23 cellular contexts compared by ENCODE assay signal in genomic region chr5:127294829-127295228, GRCh38. TPM values are rescaled to one million over a fixed set of nuclear protein-coding genes. Genes with fewer than 3 reads are reported as not detected.
"Had no signal": no experiment of that assay in that cellular context is flagged by ENCODE, and none has a peak within 500 bp of the region (broad histone marks: within the 10 kb centered on the region; RNA-seq: fewer than 3 reads in every experiment).

No MANE protein-coding gene starts in this region.

- H3K36me3 ChIP-seq: colonic mucosa, gastroesophageal sphincter, left ventricle myocardium inferior, lower lobe of right lung, neutrophil, right atrium auricular region, sigmoid colon, thoracic aorta, transverse colon had no signal

- H3K9me3 ChIP-seq: colonic mucosa, gastroesophageal sphincter, left ventricle myocardium inferior, lower lobe of right lung, neutrophil, right atrium auricular region, sigmoid colon, thoracic aorta, transverse colon had no signal

- H3K4me2 ChIP-seq: smooth muscle cell had no signal

- DNase-seq: colonic mucosa; dermis blood vessel endothelial cell; effector CD8-positive, alpha-beta T cell; glutamatergic neuron; immature natural killer cell; kidney; left cardiac atrium; left ventricle myocardium inferior; lower lobe of right lung; mesenchymal stem cell; naive thymus-derived CD4-positive, alpha-beta T cell; sigmoid colon; stimulated activated CD4-positive, alpha-beta T cell treated with anti-CD3 and anti-CD28 coated beads, Interleukin-4, amount 100 ng/mL, for 1 hour; stimulated activated CD8-positive, alpha-beta memory T cell treated with anti-CD3 and anti-CD28 coated beads, Interleukin-4, amount 100 ng/mL, for 48 hours; stimulated activated naive CD8-positive, alpha-beta T cell treated with anti-CD3 and anti-CD28 coated beads, Interleukin-15, Interleukin-2, amounts not matched to agents 100 U/mL and 50 U/mL, for 24 hours; transverse colon had no signal

- H3K4me1 ChIP-seq: colonic mucosa, lower lobe of right lung had no signal

- ATAC-seq: esophagus mucosa; gastroesophageal sphincter; left cardiac atrium; lower lobe of right lung; naive thymus-derived CD4-positive, alpha-beta T cell; stimulated activated effector memory CD8-positive, alpha-beta T cell treated with anti-CD3 and anti-CD28 coated beads, Interleukin-12 subunit alpha, Interleukin-12 subunit beta, amount 100 ng/mL, for 72 hours; stimulated activated naive CD8-positive, alpha-beta T cell treated with anti-CD3 and anti-CD28 coated beads, Interleukin-15, Interleukin-2, amounts not matched to agents 100 U/mL and 50 U/mL, for 24 hours had no signal

- H3K27ac ChIP-seq: colonic mucosa, gastroesophageal sphincter, left ventricle myocardium inferior, lower lobe of right lung, neutrophil, right atrium auricular region, sigmoid colon, thoracic aorta, transverse colon had no signal

- H3K27me3 ChIP-seq: right atrium auricular region had no signal

- H3K4me3 ChIP-seq: colonic mucosa, gastroesophageal sphincter, left ventricle myocardium inferior, lower lobe of right lung, right atrium auricular region, sigmoid colon, smooth muscle cell, thoracic aorta, transverse colon had no signal

RNA-seq across cellular contexts. Expression of gene MEGF10, which starts 4.2 kb away (rescaled TPM):
- total RNA-seq: naive thymus-derived CD4-positive, alpha-beta T cell had no signal
